ENCODE assay signal across 8 cellular contexts in the genomic region with DNA sequence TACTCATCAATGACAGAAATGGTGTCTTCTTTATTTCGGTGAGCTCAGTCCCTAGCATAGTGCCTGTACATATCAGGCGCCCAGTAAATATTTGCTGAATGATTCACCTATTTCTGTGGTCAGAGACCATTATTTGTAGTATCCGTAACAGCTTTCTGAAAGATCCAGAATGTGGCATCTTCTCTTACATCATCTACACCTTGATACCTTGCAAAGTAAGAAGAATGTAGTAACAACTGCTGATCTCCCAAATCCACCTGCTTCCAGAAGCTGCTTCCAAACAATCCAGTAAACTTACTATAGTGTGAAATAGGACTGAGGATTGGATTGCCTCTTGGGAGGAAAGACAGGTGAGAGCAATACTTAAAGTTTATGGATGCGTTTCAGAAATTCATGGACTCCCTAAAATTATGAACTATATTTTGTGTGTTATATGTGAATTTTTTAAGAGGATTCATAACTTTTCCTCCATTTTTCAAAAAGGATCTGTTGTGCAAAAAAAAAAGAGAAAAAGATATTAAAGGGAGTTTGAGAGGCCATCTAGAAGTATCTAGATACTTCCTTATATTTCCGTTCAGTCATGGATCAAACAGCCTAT. TPM values are rescaled to one million over a fixed set of nuclear protein-coding genes. Genes with fewer than 3 reads are reported as not detected.
DNase-seq lines count a peak whose midpoint lies in the region; ATAC-seq and TF ChIP-seq lines count a peak whose summit lies in the region.

No MANE protein-coding gene starts in this region.

- H3K27me3 Mint-ChIP-seq in activated naive CD4-positive, alpha-beta T cell treated with anti-CD3 and anti-CD28 coated beads, Interleukin-2, amount 50 U/mL, for 24 hours, result no peaks in the 10 kb centered on the region
- H3K27me3 Mint-ChIP-seq in activated B cell treated with CpG ODN at 0.5 μM for 24 hours, result peaks cover 5% of the 10 kb centered on the region

- H3K36me3 Mint-ChIP-seq in activated naive CD4-positive, alpha-beta T cell treated with anti-CD3 and anti-CD28 coated beads, Interleukin-2, amount 50 U/mL, for 24 hours, result peaks cover 6% of the 10 kb centered on the region
- H3K36me3 Mint-ChIP-seq in activated B cell treated with CpG ODN at 0.5 μM for 24 hours (ENCODE audit: low read depth), result peaks cover 16% of the 10 kb centered on the region

- no peaks in the 10 kb centered on the region for H3K36me3 ChIP-seq in iPS-18a (ENCODE audit: control insufficient read depth, low read depth, low read length)

- H3K4me1 ChIP-seq in iPS-18a (ENCODE audit: control insufficient read depth, low read depth, low read length), result peaks cover 13% of the 10 kb centered on the region

- H3K4me3 Mint-ChIP-seq in activated naive CD4-positive, alpha-beta T cell treated with anti-CD3 and anti-CD28 coated beads, Interleukin-2, amount 50 U/mL, for 24 hours, result peak overlapping the region; percentile 96
- H3K4me3 Mint-ChIP-seq in activated B cell treated with CpG ODN at 0.5 μM for 24 hours, result peak overlapping the region; percentile 98

- ATAC-seq in activated B cell treated with CpG ODN at 0.5 μM for 24 hours (ENCODE audit: low read depth), result no peak

- peak overlapping the region; percentile 81 for H3K4me3 ChIP-seq in iPS-18a (ENCODE audit: low read length)

- CTCF ChIA-PET in activated B cell treated with CpG ODN at 0.5 μM for 24 hours (lab: Charles Lee), result interaction anchor here (1.3 kb wide), 2 partner anchors 27 to 72 kb away, joined by 3 to 17 read pairs; no protein-coding TSS in a partner anchor

- H3K9me3 ChIP-seq in iPS-18a (ENCODE audit: control insufficient read depth, low read depth, low read length), result no peaks in the 10 kb centered on the region

- no peaks in the 10 kb centered on the region for H3K9me3 Mint-ChIP-seq in activated naive CD4-positive, alpha-beta T cell treated with anti-CD3 and anti-CD28 coated beads, Interleukin-2, amount 50 U/mL, for 24 hours
- H3K9me3 Mint-ChIP-seq in activated B cell treated with CpG ODN at 0.5 μM for 24 hours, result no peaks in the 10 kb centered on the region

- POLR2A ChIA-PET in activated B cell treated with CpG ODN at 0.5 μM for 24 hours (lab: Charles Lee), result interaction anchor here (0.6 to 1.6 kb wide), 15 partner anchors 26 to 1952 kb away, joined by 3 to 25 read pairs (median 5); a partner anchor contains a TSS

- no peak overlapping the region for H3K27ac ChIP-seq in iPS-18a (ENCODE audit: low read length)
- H3K27ac ChIP-seq in substantia nigra (ENCODE audit: low read depth, low read length, poor library complexity, severe bottlenecking), result peak overlapping the region; percentile 86

- intact Hi-C loops in activated B cell treated with CpG ODN at 0.5 μM for 24 hours (cut with micrococcal nuclease), result loop anchor here (5.0 to 10.0 kb wide), 4 partner anchors 834 to 1954 kb away; a partner anchor contains a TSS

- H3K9ac ChIP-seq in iPS-18a (ENCODE audit: low read length), result no peak overlapping the region

- H3K4me1 Mint-ChIP-seq in activated naive CD4-positive, alpha-beta T cell treated with anti-CD3 and anti-CD28 coated beads, Interleukin-2, amount 50 U/mL, for 24 hours, result peaks cover 46% of the 10 kb centered on the region
- peaks cover 24% of the 10 kb centered on the region for H3K4me1 Mint-ChIP-seq in activated B cell treated with CpG ODN at 0.5 μM for 24 hours

- in situ Hi-C loops in KBM-7 (cut with MboI; ENCODE audit: low pct_unique_long_range_greater_than_20kb, low sequenced_read_pairs), result no loop called here

- TF ChIP-seq CTCF in activated B cell treated with CpG ODN at 0.5 μM for 24 hours (IDR thresholded peaks at IDR 0.05), result no peak

- no peak for DNase-seq in activated naive CD4-positive, alpha-beta T cell (lab: John Stamatoyannopoulos, UW)
- no peak for DNase-seq in activated B cell treated with CpG ODN at 0.5 μM for 24 hours
- no peak for DNase-seq in substantia nigra (lab: John Stamatoyannopoulos, UW)
- no peak for DNase-seq in KBM-7
- DNase-seq in NCI-H524 treated with DMSO at 0.1 percent for 48 hours (lab: John Stamatoyannopoulos, UW), result no peak
- DNase-seq in NCI-H1092 (lab: John Stamatoyannopoulos, UW), result no peak

- peak overlapping the region; percentile 99 for H3K27ac Mint-ChIP-seq in activated naive CD4-positive, alpha-beta T cell treated with anti-CD3 and anti-CD28 coated beads, Interleukin-2, amount 50 U/mL, for 24 hours
- H3K27ac Mint-ChIP-seq in activated B cell treated with CpG ODN at 0.5 μM for 24 hours, result peak overlapping the region; percentile 100

- peaks cover 11% of the 10 kb centered on the region for H3K27me3 ChIP-seq in iPS-18a (ENCODE audit: control insufficient read depth, insufficient read depth, low read length)

RNA-seq across cellular contexts. Expression of a gene that starts 0.9 kb away (rescaled TPM):
- 38.4 and 41.9 TPM in 2 replicates for total RNA-seq in activated B cell treated with CpG ODN at 0.5 μM for 24 hours
